Comparison of ENCODE assay signal across 14 cellular contexts in the genomic region with DNA sequence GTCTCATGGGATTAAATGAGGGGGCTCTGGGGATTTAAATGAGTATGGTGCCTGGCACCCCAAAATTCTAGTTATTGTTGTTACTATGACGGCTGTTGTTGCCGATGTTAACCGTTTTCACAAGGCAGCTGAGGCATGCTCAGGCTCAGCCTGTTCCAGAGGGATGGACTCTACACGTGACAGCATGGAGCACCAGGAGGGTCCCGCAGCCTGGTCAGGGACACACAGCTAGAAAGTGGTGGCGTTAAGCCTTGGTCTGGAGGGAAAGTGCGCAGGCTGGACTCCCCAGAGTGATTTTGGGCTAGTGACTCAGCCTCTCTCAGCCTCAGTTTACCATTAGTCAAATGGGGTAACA. TPM values are rescaled to one million over a fixed set of nuclear protein-coding genes. Genes with fewer than 3 reads are reported as not detected.
DNase-seq lines count a peak whose midpoint lies in the region; ATAC-seq and TF ChIP-seq lines count a peak whose summit lies in the region.
"Had no signal": no experiment of that assay in that cellular context is flagged by ENCODE, and none has a peak within 500 bp of the region (broad histone marks: within the 10 kb centered on the region; RNA-seq: fewer than 3 reads in every experiment).

No MANE protein-coding gene starts in this region.

- H3K9ac ChIP-seq in HUES6 (ENCODE audit: low read length) = no peak overlapping the region
- H3K9ac ChIP-seq in colonic mucosa (ENCODE audit: low read depth in 2 of 2, low read length in 2 of 2) = peak overlapping the region in 1 of 2 donors; percentile 68
- H3K9ac ChIP-seq: BLaER1 had no signal

- H3K4me3 ChIP-seq in HUES6 (ENCODE audit: low read depth, low read length) = peak overlapping the region; percentile 78
- H3K4me3 ChIP-seq in astrocyte of the cerebellum (ENCODE audit: low read depth, low read length) = peak overlapping the region; percentile 49
- no peak overlapping the region for H3K4me3 ChIP-seq in colonic mucosa
- H3K4me3 ChIP-seq: BLaER1, MG63 had no signal

- peak overlapping the region in 4 of 7 donors; percentile 8 to 83 (median 64) for H3K27ac Mint-ChIP-seq in CD14-positive monocyte
- no peak overlapping the region for H3K27ac Mint-ChIP-seq in mesothelial cell of epicardium

- H3K9me3 Mint-ChIP-seq in CD14-positive monocyte = peaks cover 0 to 10% (median 2%) of the 10 kb centered on the region in 7 donors
- H3K9me3 Mint-ChIP-seq in mesothelial cell of epicardium = peaks cover 9% of the 10 kb centered on the region

- H3K27me3 Mint-ChIP-seq in CD14-positive monocyte (ENCODE audit: low read depth in 3 of 3) (peaks cover 15 to 27% (median 17%) of the 10 kb centered on the region in 3 donors), mesothelial cell of epicardium (ENCODE audit: low read depth) (peaks cover 19% of the 10 kb centered on the region)

- H3K9me3 ChIP-seq in HUES6 (ENCODE audit: control insufficient read depth, insufficient read depth, low read depth, low read length) = no peaks in the 10 kb centered on the region
- no peaks in the 10 kb centered on the region for H3K9me3 ChIP-seq in colonic mucosa
- H3K9me3 ChIP-seq: BLaER1, MG63, ovary had no signal

- peaks cover 44% of the 10 kb centered on the region for H3K27me3 ChIP-seq in HUES6 (ENCODE audit: control insufficient read depth, insufficient read depth, low read length)
- H3K27me3 ChIP-seq in colonic mucosa = peaks cover 4% of the 10 kb centered on the region
- H3K27me3 ChIP-seq: BLaER1, MG63, ovary had no signal

- H3K4me1 ChIP-seq in HUES6 (ENCODE audit: control insufficient read depth, insufficient read depth, low read length) = peaks cover 22% of the 10 kb centered on the region
- peaks cover 4% of the 10 kb centered on the region for H3K4me1 ChIP-seq in colonic mucosa

- DNase-seq in CD14-positive monocyte (ENCODE audit: low spot score) (no peak), astrocyte of the cerebellum (ENCODE audit: low read depth) (no peak), mesothelial cell of epicardium (ENCODE audit: low spot score in 2 of 2, unreplicated experiment in 2 of 2) (no peak), left cardiac atrium (no peak), NCI-H187 treated with DMSO at 0.1 percent for 48 hours (lab: John Stamatoyannopoulos, UW) (no peak), colonic mucosa (no peak)
- DNase-seq: MG63, NCI-H345, WERI-Rb-1 had no signal

- intact Hi-C loops in CD14-positive monocyte (cut with micrococcal nuclease) = loop anchor here in 1 of 2 donors (5.0 kb wide), 1 partner anchor 42 kb away; no protein-coding TSS in a partner anchor
- intact Hi-C loops in left cardiac atrium (cut with DNase I) = no loop called here
- intact Hi-C loops in colonic mucosa (cut with DNase I) = no loop called here

- H3K4me3 Mint-ChIP-seq in CD14-positive monocyte (peak overlapping the region; percentile 12 to 80), mesothelial cell of epicardium (peak overlapping the region; percentile 67)

- ATAC-seq in left cardiac atrium (no peak), GM21576 (IDR thresholded peaks at IDR 0.05; ENCODE audit: unreplicated experiment) (no peak)

- peaks cover 39 to 52% of the 10 kb centered on the region in 2 donors for H3K36me3 Mint-ChIP-seq in CD14-positive monocyte
- peaks cover 3% of the 10 kb centered on the region for H3K36me3 Mint-ChIP-seq in mesothelial cell of epicardium

- H3K27ac ChIP-seq in HUES6 (ENCODE audit: low read depth, low read length) (no peak overlapping the region), colonic mucosa (no peak overlapping the region)
- H3K27ac ChIP-seq: BLaER1, coronary artery, ovary, WERI-Rb-1 had no signal

- peaks cover 74% of the 10 kb centered on the region for H3K4me1 Mint-ChIP-seq in CD14-positive monocyte
- H3K4me1 Mint-ChIP-seq in mesothelial cell of epicardium = peaks cover 17% of the 10 kb centered on the region

- TF ChIP-seq CTCF in CD14-positive monocyte (IDR thresholded peaks at IDR 0.05) = no peak
- TF ChIP-seq CTCF in astrocyte of the cerebellum (IDR thresholded peaks at IDR 0.05; ENCODE audit: low read depth, low read length, missing control alignments) = no peak
- no peak for TF ChIP-seq CTCF in mesothelial cell of epicardium (IDR thresholded peaks at IDR 0.05; ENCODE audit: unreplicated experiment)
- TF ChIP-seq CTCF in colonic mucosa (IDR thresholded peaks at IDR 0.05) = no peak

- H3K36me3 ChIP-seq in HUES6 (ENCODE audit: control insufficient read depth, insufficient read depth, low read length) (no peaks in the 10 kb centered on the region), colonic mucosa (no peaks in the 10 kb centered on the region)
- H3K36me3 ChIP-seq: BLaER1, MG63, ovary had no signal

- in situ Hi-C loops in astrocyte of the cerebellum (cut with HindIII; ENCODE audit: low sequenced_read_pairs) = no loop called here

RNA-seq across cellular contexts. Expression of a gene that starts 7.0 kb away (rescaled TPM):
- polyA plus RNA-seq in CD14-positive monocyte = 10 to 100 TPM; 13.8 to 27.8 TPM
- total RNA-seq in mesothelial cell of epicardium (11.1 to 11.3 TPM (median 11.1 TPM) in 3 replicates), left cardiac atrium (1 to 10 TPM; 4.0 to 4.4 TPM), colonic mucosa (10 to 100 TPM; 13.0 to 19.7 TPM)
